Comparison of ENCODE assay signal across 1 cellular context in genomic region chr11:68828155-68828931, GRCh38.
TF ChIP-seq lines count a peak whose summit lies in the region.

No MANE protein-coding gene starts in this region.

TF ChIP-seq in GM12878, 131 proteins besides CTCF, POLR2A, EP300 and RAD21 (continued from another document):
- TF ChIP-seq SRF (IDR thresholded peaks at IDR 0.05; ENCODE audit: low read depth in 2 of 2, low read length in 2 of 2) (no peak), SIN3A (IDR thresholded peaks at IDR 0.05; ENCODE audit: low read depth, low read length) (no peak), SPI1 (IDR thresholded peaks at IDR 0.05; ENCODE audit: borderline replicate concordance, insufficient read depth, low read depth, low read length) (peak; percentile 39), CHD4 (IDR thresholded peaks at IDR 0.05) (no peak), ZNF384 (IDR thresholded peaks at IDR 0.05; ENCODE audit: borderline replicate concordance, low read depth, low read length) (no peak)
